In genomic region chr12:93526786-93527428, GRCh38 we compare ENCODE assay signal across 12 cellular contexts. TPM values are rescaled to one million over a fixed set of nuclear protein-coding genes. Genes with fewer than 3 reads are reported as not detected.
DNase-seq lines count a peak whose midpoint lies in the region; ATAC-seq and TF ChIP-seq lines count a peak whose summit lies in the region.
"Had no signal": no experiment of that assay in that cellular context is flagged by ENCODE, and none has a peak within 500 bp of the region (broad histone marks: within the 10 kb centered on the region; RNA-seq: fewer than 3 reads in every experiment).

No MANE protein-coding gene starts in this region.

- intact Hi-C loops in IMR-90 (cut with micrococcal nuclease) = no loop called here

- no peaks in the 10 kb centered on the region for H3K36me3 ChIP-seq in IMR-90 (ENCODE audit: control insufficient read depth, insufficient read depth, low read length)
- H3K36me3 ChIP-seq in lung (ENCODE audit: control insufficient read depth in 2 of 2, insufficient read depth in 2 of 2, low read length in 2 of 2) = no peaks in the 10 kb centered on the region
- H3K36me3 ChIP-seq: left ventricle myocardium inferior had no signal

- POLR2A ChIA-PET in IMR-90 (lab: Charles Lee; ENCODE audit: unreplicated experiment) = interaction anchor here (1.0 kb wide), 1 partner anchor 12 kb away, joined by 4 read pairs; no protein-coding TSS in a partner anchor
- POLR2A ChIA-PET in GM10248 (lab: Yijun Ruan, JAX) = no interaction called here

- no peak overlapping the region for H4K91ac ChIP-seq in IMR-90 (ENCODE audit: insufficient read depth, low read depth, low read length)

- H2BK120ac ChIP-seq in IMR-90 (ENCODE audit: low read depth, low read length) = 0 out of 2 replicates have a peak overlapping the region, but pooled peaks have one; percentile 35

- H3K9ac ChIP-seq in IMR-90 (ENCODE audit: low read depth, low read length) = no peak overlapping the region

- WGBS in IMR-90 (ENCODE audit: extremely low coverage in 2 of 2, insufficient read length in 1 of 2), 2 experiments = no CpG with 5 or more reads among the region's 4 CpGs
- WGBS in lung, 2 donors = 64 to 87% methylated on average over 4 of the region's 4 CpGs

- H3K9me1 ChIP-seq in IMR-90 (ENCODE audit: insufficient read depth, low read length) = peaks cover 7% of the 10 kb centered on the region

- no peak overlapping the region for H3K27ac ChIP-seq in IMR-90 (ENCODE audit: insufficient read depth, low read length)
- H3K27ac ChIP-seq in lung (ENCODE audit: low read depth in 1 of 2, low read length in 1 of 2) = no peak overlapping the region
- H3K27ac ChIP-seq: left ventricle myocardium inferior had no signal

- no peak overlapping the region for H4K5ac ChIP-seq in IMR-90 (ENCODE audit: low read depth, low read length)

- H2AFZ ChIP-seq in IMR-90 (replicated peaks; ENCODE audit: low read length, poor library complexity) = peak overlapping the region; percentile 27

- no peaks in the 10 kb centered on the region for H4K20me1 ChIP-seq in IMR-90 (ENCODE audit: insufficient read depth, low read length)

- no TSS peak for BruUV-seq in IMR-90 (replicated peaks; lab: Mats Ljungman, UMichigan)

- dilution Hi-C loops in IMR-90 (cut with HindIII; ENCODE audit: low sequenced_read_pairs, unreplicated experiment) = no loop called here

- no peaks in the 10 kb centered on the region for H3K79me1 ChIP-seq in IMR-90 (ENCODE audit: low read depth in 1 of 2, low read length in 2 of 2)

- peak overlapping the region; percentile 51; the same call in 1 of the 2 replicates for H3K14ac ChIP-seq in IMR-90 (replicated peaks; ENCODE audit: low read depth, low read length)

- no peak for TF ChIP-seq POLR2A in IMR-90 (IDR thresholded peaks at IDR 0.05; ENCODE audit: low read depth, low read length)

- no peak overlapping the region for H3K4me2 ChIP-seq in IMR-90 (ENCODE audit: low read depth, low read length)

- no peak overlapping the region for H3K23ac ChIP-seq in IMR-90 (ENCODE audit: low read depth, low read length)

- H3K18ac ChIP-seq in IMR-90 (ENCODE audit: low read depth, low read length) = no peak overlapping the region

- TF ChIP-seq CTCF in IMR-90 (conservative IDR thresholded peaks at IDR 0.05; ENCODE audit: low read depth, low read length) (no peak), lung (IDR thresholded peaks at IDR 0.05; ENCODE audit: control extremely low read depth, extremely low read depth) (no peak), GM10248 (IDR thresholded peaks at IDR 0.05; ENCODE audit: control extremely low read depth, extremely low read depth, low read depth, missing control alignments) (no peak)

- H2AK5ac ChIP-seq in IMR-90 (ENCODE audit: low read depth, low read length) = peak overlapping the region; percentile 32; the same call in 1 of the 2 replicates

- H3K9me3 ChIP-seq in IMR-90 (ENCODE audit: control insufficient read depth, insufficient read depth, low read length) = no peaks in the 10 kb centered on the region
- no peaks in the 10 kb centered on the region for H3K9me3 ChIP-seq in lung (ENCODE audit: control insufficient read depth in 2 of 2, insufficient read depth in 1 of 2, low read length in 1 of 2)
- H3K9me3 ChIP-seq: left ventricle myocardium inferior had no signal

- ATAC-seq in IMR-90 (ENCODE audit: low read depth) (peak; percentile 92), lung (ENCODE audit: insufficient read depth, low FRiP score) (peak; percentile 36), GM18502 (IDR thresholded peaks at IDR 0.05; ENCODE audit: poor library complexity, unreplicated experiment) (no peak), HG02763 (IDR thresholded peaks at IDR 0.05; ENCODE audit: unreplicated experiment) (no peak)
- ATAC-seq: sciatic nerve, T-cell had no signal

- DNase-seq in AG20443 (ENCODE audit: low spot score) (peak; percentile 79), IMR-90 (peak; percentile 96), astrocyte of the hippocampus (ENCODE audit: low read depth, low spot score) (peak; percentile 93), lung (ENCODE audit: low spot score) (peak; percentile 38), GM10248 (ENCODE audit: extremely low spot score) (no peak)
- no peak for DNase-seq in stimulated activated CD4-positive, alpha-beta T cell treated with anti-CD3 and anti-CD28 coated beads, Interleukin-4, amount 100 ng/mL, for 24 hours
- DNase-seq: COR-L47, left ventricle myocardium inferior, T-cell had no signal

- H3K4me3 ChIP-seq in IMR-90 (ENCODE audit: insufficient read depth, low read depth, low read length) (no peak overlapping the region), lung (no peak overlapping the region)
- H3K4me3 ChIP-seq: left ventricle myocardium inferior had no signal

- peak overlapping the region; percentile 59; the same call in 1 of the 3 replicates for H2BK15ac ChIP-seq in IMR-90 (ENCODE audit: low read depth, low read length)

- no peaks in the 10 kb centered on the region for H3K27me3 ChIP-seq in IMR-90 (ENCODE audit: control insufficient read depth, insufficient read depth, low read length)
- no peaks in the 10 kb centered on the region for H3K27me3 ChIP-seq in lung (ENCODE audit: control insufficient read depth, insufficient read depth)

- no peak overlapping the region for H3K56ac ChIP-seq in IMR-90 (ENCODE audit: extremely low read depth, insufficient read depth, low read length)

- H2BK20ac ChIP-seq in IMR-90 (ENCODE audit: low read depth, low read length) = peak overlapping the region; percentile 83; the same call in 1 of the 2 replicates

- 0 out of 2 replicates have a peak overlapping the region, but pooled peaks have one; percentile 56 for H3K4ac ChIP-seq in IMR-90 (ENCODE audit: low read depth, low read length)

- H3K4me1 ChIP-seq in IMR-90 (ENCODE audit: control insufficient read depth, insufficient read depth, low read length) (peaks cover 2% of the 10 kb centered on the region; the same call in 1 of the 2 replicates), lung (ENCODE audit: control insufficient read depth in 2 of 2, insufficient read depth in 2 of 2, low read length in 2 of 2) (no peaks in the 10 kb centered on the region)

- peak overlapping the region in 1 of 2 experiments; percentile 26; a peak in 1 of 4 replicates for H4K8ac ChIP-seq in IMR-90 (ENCODE audit: low read depth in 2 of 2, low read length in 2 of 2)

- no peak overlapping the region for H2AK9ac ChIP-seq in IMR-90 (replicated peaks; ENCODE audit: low read depth, low read length, poor library complexity)

- TF ChIP-seq RAD21 in IMR-90 (IDR thresholded peaks at IDR 0.05; ENCODE audit: low read length) = no peak

- CTCF ChIA-PET in IMR-90 (lab: Yijun Ruan, JAX) = interaction anchor here (0.6 to 1.6 kb wide), 6 partner anchors 9 to 575 kb away, joined by 3 to 4 read pairs (median 3); no protein-coding TSS in a partner anchor
- CTCF ChIA-PET in GM10248 (lab: Yijun Ruan, JAX) = interaction anchor here (1.5 to 8.3 kb wide), 3 partner anchors 15 to 575 kb away, joined by 3 to 45 read pairs (median 3); no protein-coding TSS in a partner anchor

- no peak overlapping the region for H2BK5ac ChIP-seq in IMR-90 (ENCODE audit: low read depth, low read length, poor library complexity, severe bottlenecking)

- in situ Hi-C loops in IMR-90 (cut with MboI; ENCODE audit: low sequenced_read_pairs) = no loop called here

TF ChIP-seq in IMR-90, 13 proteins besides CTCF, POLR2A, EP300 and RAD21:
- no peak for TF ChIP-seq USF2 (IDR thresholded peaks at IDR 0.05; ENCODE audit: low read depth, low read length)
- peak; percentile 16; the same call in 1 of the 2 replicates for TF ChIP-seq BHLHE40 (IDR thresholded peaks at IDR 0.05; ENCODE audit: low read depth, low read length)
- peak; percentile 79 for TF ChIP-seq FOS (IDR thresholded peaks at IDR 0.05; ENCODE audit: low read depth, low read length)

RNA-seq across cellular contexts. Expression of gene SOCS2, which starts 45.6 kb away (rescaled TPM):
- total RNA-seq in IMR-90 (2012; rRNA removed) (12.0 and 19.4 TPM in 2 replicates), lung (10 to 100 TPM; 29.9 to 35.6 TPM)
- polyA plus RNA-seq in IMR-90 (2012; rRNA removed) (12.4 and 13.5 TPM in 2 replicates), lung (10 to 100 TPM; 26.9 to 45.1 TPM)
- polyA plus RNA-seq in IMR-90 (2012; cell fraction: cytosol; rRNA removed) = 8.8 and 13.5 TPM in 2 replicates
- polyA plus RNA-seq in IMR-90 (2012; cell fraction: nucleus; rRNA removed; ENCODE audit: low replicate concordance) = 17.3 and 33.3 TPM in 2 replicates

RNA-seq across cellular contexts. Expression of gene MRPL42, which starts 59.6 kb away (rescaled TPM):
- 90.7 and 124 TPM in 2 replicates for total RNA-seq in IMR-90 (2012; rRNA removed)
- 48.0 and 64.2 TPM in 2 replicates for polyA plus RNA-seq in IMR-90 (2012; rRNA removed)
- 6.7 and 15.9 TPM in 2 replicates for polyA plus RNA-seq in IMR-90 (2012; cell fraction: cytosol; rRNA removed)
- 1.5 and 27.9 TPM in 2 replicates for polyA plus RNA-seq in IMR-90 (2012; cell fraction: nucleus; rRNA removed; ENCODE audit: low replicate concordance)
- total RNA-seq in lung = 10 to 100 TPM; 51.6 to 65.7 TPM
- 10 to 100 TPM; 27.5 to 35.6 TPM for polyA plus RNA-seq in lung

Comparison
In these comparisons a context has a peak if more than half of its experiments do, and no peak if none do; other contexts are left out.
1. DNase-seq: peak in AG20443 (single experiment), IMR-90 (single experiment), astrocyte of the hippocampus (single experiment) and lung (single experiment); none in GM10248 (single experiment) and stimulated activated CD4-positive, alpha-beta T cell treated with anti-CD3 and anti-CD28 coated beads, Interleukin-4, amount 100 ng/mL, for 24 hours (single experiment).
2. ATAC-seq: peak in IMR-90 (single experiment) and lung (single experiment); none in GM18502 (single experiment) and HG02763 (single experiment).